ENCODE assay signal across 11 cellular contexts in the genomic region with DNA sequence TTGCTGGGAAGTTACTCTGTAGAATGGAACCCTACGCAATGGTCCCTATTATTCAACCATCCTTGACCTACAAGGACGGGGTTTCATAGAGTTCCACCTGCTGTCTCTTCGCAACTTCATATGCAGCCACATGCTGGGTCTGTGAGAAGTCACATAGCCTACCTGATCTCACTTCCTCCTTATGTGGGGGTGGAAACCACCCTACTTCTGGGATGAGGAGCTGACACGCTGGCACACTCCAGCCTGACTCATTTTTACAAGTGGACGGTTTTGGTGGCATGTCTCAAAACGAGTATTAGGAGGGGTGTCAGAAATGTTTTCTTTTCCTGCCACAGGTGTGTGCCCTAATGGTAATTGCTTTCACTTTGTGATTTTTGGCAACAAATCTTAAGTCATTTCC. TPM values are rescaled to one million over a fixed set of nuclear protein-coding genes. Genes with fewer than 3 reads are reported as not detected.
DNase-seq lines count a peak whose midpoint lies in the region; ATAC-seq and TF ChIP-seq lines count a peak whose summit lies in the region.
"Had no signal": no experiment of that assay in that cellular context is flagged by ENCODE, and none has a peak within 500 bp of the region (broad histone marks: within the 10 kb centered on the region; RNA-seq: fewer than 3 reads in every experiment).

No MANE protein-coding gene starts in this region.

- dilution Hi-C loops in IMR-90 (cut with HindIII; ENCODE audit: low sequenced_read_pairs, unreplicated experiment) = no loop called here

- H2BK5ac ChIP-seq in IMR-90 (ENCODE audit: low read depth, low read length, poor library complexity, severe bottlenecking) = no peak overlapping the region

- no peak overlapping the region for H3K4ac ChIP-seq in IMR-90 (ENCODE audit: low read depth, low read length)

- no peak overlapping the region for H4K8ac ChIP-seq in IMR-90 (ENCODE audit: low read depth in 2 of 2, low read length in 2 of 2)

- H3K27ac ChIP-seq in IMR-90 (ENCODE audit: insufficient read depth, low read length) (no peak overlapping the region), left lung (no peak overlapping the region), tibial nerve (no peak overlapping the region), PC-9 (no peak overlapping the region)

- no peaks in the 10 kb centered on the region for H3F3A ChIP-seq in PC-9 (ENCODE audit: insufficient read depth, low read depth)

- H2AK9ac ChIP-seq in IMR-90 (replicated peaks; ENCODE audit: low read depth, low read length, poor library complexity) = no peak overlapping the region

- no peak overlapping the region for H3K18ac ChIP-seq in IMR-90 (ENCODE audit: low read depth, low read length)

- peak overlapping the region; percentile 27; the same call in 1 of the 2 replicates for H2BK120ac ChIP-seq in IMR-90 (ENCODE audit: low read depth, low read length)

- no peak overlapping the region for H4K5ac ChIP-seq in IMR-90 (ENCODE audit: low read depth, low read length)

- no peak overlapping the region for H3K14ac ChIP-seq in IMR-90 (replicated peaks; ENCODE audit: low read depth, low read length)

- H3K9me1 ChIP-seq in IMR-90 (ENCODE audit: insufficient read depth, low read length) = no peaks in the 10 kb centered on the region

- no peak overlapping the region for H3K23ac ChIP-seq in IMR-90 (ENCODE audit: low read depth, low read length)

- TF ChIP-seq POLR2A in IMR-90 (IDR thresholded peaks at IDR 0.05; ENCODE audit: low read depth, low read length) = no peak
- TF ChIP-seq POLR2A in tibial nerve (IDR thresholded peaks at IDR 0.05) = no peak

- H2BK20ac ChIP-seq in IMR-90 (ENCODE audit: low read depth, low read length) = no peak overlapping the region

- no peak overlapping the region for H2BK15ac ChIP-seq in IMR-90 (ENCODE audit: low read depth, low read length)

- no peaks in the 10 kb centered on the region for H3K9me2 ChIP-seq in PC-9 (ENCODE audit: insufficient read depth)

- no peak for TF ChIP-seq RAD21 in IMR-90 (IDR thresholded peaks at IDR 0.05; ENCODE audit: low read length)

- H3K36me3 ChIP-seq in IMR-90 (ENCODE audit: control insufficient read depth, insufficient read depth, low read length) (no peaks in the 10 kb centered on the region), left lung (no peaks in the 10 kb centered on the region), tibial nerve (no peaks in the 10 kb centered on the region), PC-9 (ENCODE audit: low read depth) (no peaks in the 10 kb centered on the region)

- H4K20me1 ChIP-seq in IMR-90 (ENCODE audit: insufficient read depth, low read length) = no peaks in the 10 kb centered on the region
- no peaks in the 10 kb centered on the region for H4K20me1 ChIP-seq in PC-9 (ENCODE audit: insufficient read depth)

- intact Hi-C loops in IMR-90 (cut with micrococcal nuclease) (no loop called here), left lung (cut with DNase I) (no loop called here), PC-9 (cut with micrococcal nuclease; ENCODE audit: unreplicated experiment) (no loop called here)

- no peaks in the 10 kb centered on the region for H3K79me2 ChIP-seq in PC-9 (ENCODE audit: low read depth)

- H4K91ac ChIP-seq in IMR-90 (ENCODE audit: insufficient read depth, low read depth, low read length) = no peak overlapping the region

- peak overlapping the region; percentile 41 for H2AFZ ChIP-seq in IMR-90 (replicated peaks; ENCODE audit: low read length, poor library complexity)
- H2AFZ ChIP-seq in PC-9 = no peak overlapping the region

- H3K56ac ChIP-seq in IMR-90 (ENCODE audit: extremely low read depth, insufficient read depth, low read length) = no peak overlapping the region

- in situ Hi-C loops in IMR-90 (cut with MboI; ENCODE audit: low sequenced_read_pairs) = no loop called here

- H3K4me2 ChIP-seq in IMR-90 (ENCODE audit: low read depth, low read length) (no peak overlapping the region), PC-9 (no peak overlapping the region)

- no peaks in the 10 kb centered on the region for H3K9me3 ChIP-seq in IMR-90 (ENCODE audit: control insufficient read depth, insufficient read depth, low read length)
- no peaks in the 10 kb centered on the region for H3K9me3 ChIP-seq in left lung
- no peaks in the 10 kb centered on the region for H3K9me3 ChIP-seq in tibial nerve
- H3K9me3 ChIP-seq in PC-9 (ENCODE audit: insufficient read depth, low read depth) = no peaks in the 10 kb centered on the region

- CTCF ChIA-PET in IMR-90 (lab: Yijun Ruan, JAX) = no interaction called here
- CTCF ChIA-PET in PC-9 (lab: Charles Lee) = no interaction called here

- POLR2A ChIA-PET in IMR-90 (lab: Charles Lee; ENCODE audit: unreplicated experiment) (no interaction called here), PC-9 (lab: Charles Lee; ENCODE audit: unreplicated experiment) (no interaction called here)

- no TSS peak for BruUV-seq in IMR-90 (replicated peaks; lab: Mats Ljungman, UMichigan)
- BruUV-seq in PC-9 (replicated peaks; lab: Mats Ljungman, UMichigan) = no TSS peak

- H2AK5ac ChIP-seq in IMR-90 (ENCODE audit: low read depth, low read length) = peak overlapping the region; percentile 36; the same call in 1 of the 2 replicates

- no peak overlapping the region for H3K9ac ChIP-seq in IMR-90 (ENCODE audit: low read depth, low read length)

- no CpG with 5 or more reads among the region's 6 CpGs for WGBS in IMR-90 (ENCODE audit: extremely low coverage in 2 of 2, insufficient read length in 1 of 2), 2 experiments
- WGBS in tibial nerve, 2 donors = 83 to 85% methylated on average over 6 of the region's 6 CpGs

- no peak for TF ChIP-seq CTCF in IMR-90 (conservative IDR thresholded peaks at IDR 0.05; ENCODE audit: low read depth, low read length)
- TF ChIP-seq CTCF in left lung (IDR thresholded peaks at IDR 0.05) = no peak
- TF ChIP-seq CTCF in tibial nerve (IDR thresholded peaks at IDR 0.05) = no peak
- no peak for TF ChIP-seq CTCF in PC-9 (conservative IDR thresholded peaks at IDR 0.05)

- DNase-seq in IMR-90 (no peak), left lung (no peak), tibial nerve (ENCODE audit: low spot score in 2 of 2) (no peak), NCI-H524 treated with DMSO at 0.1 percent for 48 hours (lab: John Stamatoyannopoulos, UW) (no peak), PC-9 (no peak)
- DNase-seq: naive thymus-derived CD4-positive, alpha-beta T cell; NCI-H774 had no signal

- no peak for TF ChIP-seq EP300 in tibial nerve (IDR thresholded peaks at IDR 0.05)

- H3K27me3 ChIP-seq in IMR-90 (ENCODE audit: control insufficient read depth, insufficient read depth, low read length) (no peaks in the 10 kb centered on the region), left lung (no peaks in the 10 kb centered on the region), tibial nerve (no peaks in the 10 kb centered on the region), PC-9 (ENCODE audit: insufficient read depth, low read depth) (peaks cover 48% of the 10 kb centered on the region)

- H3K79me1 ChIP-seq in IMR-90 (ENCODE audit: low read depth in 1 of 2, low read length in 2 of 2) = no peaks in the 10 kb centered on the region

- no peak overlapping the region for H3K4me3 ChIP-seq in IMR-90 (ENCODE audit: insufficient read depth, low read depth, low read length)
- no peak overlapping the region for H3K4me3 ChIP-seq in left lung
- no peak overlapping the region for H3K4me3 ChIP-seq in tibial nerve
- no peak overlapping the region for H3K4me3 ChIP-seq in PC-9

- ATAC-seq in GM18517 (IDR thresholded peaks at IDR 0.05; ENCODE audit: unreplicated experiment) (peak; percentile 70), GM21717 (IDR thresholded peaks at IDR 0.05; ENCODE audit: unreplicated experiment) (peak; percentile 90), IMR-90 (ENCODE audit: low read depth) (no peak), left lung (peak; percentile 56), GM19397 (IDR thresholded peaks at IDR 0.05; ENCODE audit: unreplicated experiment) (no peak)
- ATAC-seq: naive thymus-derived CD4-positive, alpha-beta T cell had no signal

- H3K4me1 ChIP-seq in IMR-90 (ENCODE audit: control insufficient read depth, insufficient read depth, low read length) = peaks cover 1% of the 10 kb centered on the region; the same call in 1 of the 2 replicates
- H3K4me1 ChIP-seq in left lung = no peaks in the 10 kb centered on the region
- no peaks in the 10 kb centered on the region for H3K4me1 ChIP-seq in tibial nerve
- H3K4me1 ChIP-seq in PC-9 (replicated peaks; ENCODE audit: insufficient read depth) = no peaks in the 10 kb centered on the region

TF ChIP-seq in IMR-90, 13 proteins besides CTCF, POLR2A, EP300 and RAD21:
- TF ChIP-seq RCOR1 (IDR thresholded peaks at IDR 0.05; ENCODE audit: insufficient replicate concordance, low read length) (no peak), FOS (IDR thresholded peaks at IDR 0.05; ENCODE audit: low read depth, low read length) (no peak), CEBPB (IDR thresholded peaks at IDR 0.05; ENCODE audit: low read depth, low read length) (no peak), RFX5 (IDR thresholded peaks at IDR 0.05; ENCODE audit: low read depth, low read length) (no peak), NFE2L2 (IDR thresholded peaks at IDR 0.05; ENCODE audit: low read depth, low read length) (no peak), MAZ (IDR thresholded peaks at IDR 0.05; ENCODE audit: borderline replicate concordance, low read depth, low read length) (no peak), BHLHE40 (IDR thresholded peaks at IDR 0.05; ENCODE audit: low read depth, low read length) (no peak)
- TF ChIP-seq, protein P1, sequence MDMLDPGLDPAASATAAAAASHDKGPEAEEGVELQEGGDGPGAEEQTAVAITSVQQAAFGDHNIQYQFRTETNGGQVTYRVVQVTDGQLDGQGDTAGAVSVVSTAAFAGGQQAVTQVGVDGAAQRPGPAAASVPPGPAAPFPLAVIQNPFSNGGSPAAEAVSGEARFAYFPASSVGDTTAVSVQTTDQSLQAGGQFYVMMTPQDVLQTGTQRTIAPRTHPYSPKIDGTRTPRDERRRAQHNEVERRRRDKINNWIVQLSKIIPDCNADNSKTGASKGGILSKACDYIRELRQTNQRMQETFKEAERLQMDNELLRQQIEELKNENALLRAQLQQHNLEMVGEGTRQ (IDR thresholded peaks at IDR 0.05; ENCODE audit: low read depth, low read length) = no peak
TF ChIP-seq in IMR-90: peak in this region for 0.

RNA-seq across cellular contexts. Expression of a gene that starts 36.8 kb away (rescaled TPM):
- total RNA-seq in IMR-90 (2012; rRNA removed) (6.3 and 7.2 TPM in 2 replicates), left lung (10 to 100 TPM; 22.7 to 58.9 TPM), tibial nerve (10 to 100 TPM; 17.1 to 28.6 (median 26.0) TPM), PC-9 (2021) (15.5 and 17.4 TPM in 2 replicates)
- 5.1 and 5.2 TPM in 2 replicates for polyA plus RNA-seq in IMR-90 (2012; rRNA removed)
- 4.7 and 5.1 TPM in 2 replicates for polyA plus RNA-seq in IMR-90 (2012; cell fraction: cytosol; rRNA removed)
- 5.3 and 10.6 TPM in 2 replicates for polyA plus RNA-seq in IMR-90 (2012; cell fraction: nucleus; rRNA removed; ENCODE audit: low replicate concordance)

RNA-seq across cellular contexts. Expression of a gene that starts 40.4 kb away (rescaled TPM):
- total RNA-seq in IMR-90 (2012; rRNA removed) = not detected in 2 replicates
- polyA plus RNA-seq in IMR-90 (2012; rRNA removed) = not detected in 2 replicates
- not detected in 2 replicates for polyA plus RNA-seq in IMR-90 (2012; cell fraction: cytosol; rRNA removed)
- polyA plus RNA-seq in IMR-90 (2012; cell fraction: nucleus; rRNA removed; ENCODE audit: low replicate concordance) = not detected in 2 replicates
- total RNA-seq in left lung = not detected
- not detected for total RNA-seq in tibial nerve
- not detected in 2 replicates for total RNA-seq in PC-9 (2021)
- total RNA-seq: endothelial cell of umbilical vein; naive thymus-derived CD4-positive, alpha-beta T cell had no signal
- polyA plus RNA-seq: endothelial cell of umbilical vein; naive thymus-derived CD4-positive, alpha-beta T cell had no signal

Comparison
In these comparisons a context has a peak if more than half of its experiments do, and no peak if none do; other contexts are left out.
1. ATAC-seq: peak in GM18517 (single experiment), GM21717 (single experiment) and left lung (single experiment); none in IMR-90 (single experiment) and GM19397 (single experiment).